ENCODE assay signal across 24 cellular contexts in the genomic region with DNA sequence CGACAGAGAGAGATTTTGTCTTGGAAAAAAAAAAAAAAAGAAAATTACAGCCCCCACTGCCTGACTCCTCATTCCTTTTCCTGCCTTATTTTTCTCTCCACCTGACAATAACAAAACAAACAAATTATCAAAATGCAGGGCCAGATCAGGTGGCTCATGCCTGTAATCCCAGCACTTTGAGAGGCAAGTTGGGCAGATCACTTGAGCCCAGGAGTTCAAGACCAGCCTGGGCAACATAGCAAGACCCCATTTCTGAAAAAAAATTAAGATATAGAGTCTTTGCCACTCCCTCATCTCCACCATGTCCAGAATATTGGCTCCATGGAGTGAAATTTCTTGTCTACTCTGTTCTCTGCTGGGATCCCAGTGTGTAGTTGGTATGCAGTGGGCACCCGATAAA. TPM values are rescaled to one million over a fixed set of nuclear protein-coding genes. Genes with fewer than 3 reads are reported as not detected.
DNase-seq lines count a peak whose midpoint lies in the region; ATAC-seq and TF ChIP-seq lines count a peak whose summit lies in the region.
"Had no signal": no experiment of that assay in that cellular context is flagged by ENCODE, and none has a peak within 500 bp of the region (broad histone marks: within the 10 kb centered on the region; RNA-seq: fewer than 3 reads in every experiment).

No MANE protein-coding gene starts in this region.

- BruUV-seq in MCF 10A (replicated peaks; lab: Mats Ljungman, UMichigan) = no TSS peak

- no peaks in the 10 kb centered on the region for H3K9me3 Mint-ChIP-seq in activated naive CD4-positive, alpha-beta T cell treated with anti-CD3 and anti-CD28 coated beads, Interleukin-2, amount 10 ng/mL, durations not matched to agents 7 days and 5 days
- H3K9me3 Mint-ChIP-seq in WTC11 = no peaks in the 10 kb centered on the region
- no peaks in the 10 kb centered on the region for H3K9me3 Mint-ChIP-seq in effector memory CD8-positive, alpha-beta T cell
- H3K9me3 Mint-ChIP-seq in stimulated activated effector memory CD8-positive, alpha-beta T cell treated with anti-CD3 and anti-CD28 coated beads, Interleukin-12 subunit alpha, Interleukin-12 subunit beta, amount 100 ng/mL, for 72 hours = no peaks in the 10 kb centered on the region
- H3K9me3 Mint-ChIP-seq in MCF 10A (ENCODE audit: unreplicated experiment) = no peaks in the 10 kb centered on the region

- no peak for TF ChIP-seq CTCF in WTC11 (IDR thresholded peaks at IDR 0.05)
- TF ChIP-seq CTCF in MCF 10A (IDR thresholded peaks at IDR 0.05; ENCODE audit: unreplicated experiment) = no peak

- no peak for ATAC-seq in WTC11
- ATAC-seq in effector memory CD8-positive, alpha-beta T cell (replicated peaks) = no peak
- ATAC-seq in stimulated activated effector memory CD8-positive, alpha-beta T cell treated with anti-CD3 and anti-CD28 coated beads, Interleukin-12 subunit alpha, Interleukin-12 subunit beta, amount 100 ng/mL, for 72 hours = no peak
- ATAC-seq: Right ventricle myocardium inferior had no signal

- POLR2A ChIA-PET in WTC11 (lab: Charles Lee) = no interaction called here
- POLR2A ChIA-PET in MCF 10A (lab: Yijun Ruan, JAX) = no interaction called here

- CTCF ChIA-PET in activated naive CD4-positive, alpha-beta T cell treated with anti-CD3 and anti-CD28 coated beads, Interleukin-2, amount 10 ng/mL, durations not matched to agents 7 days and 5 days (lab: Charles Lee) = no interaction called here
- CTCF ChIA-PET in WTC11 (lab: Charles Lee) (no interaction called here), MCF 10A (lab: Yijun Ruan, JAX) (no interaction called here)

- no peak for DNase-seq in activated naive CD4-positive, alpha-beta T cell treated with anti-CD3 and anti-CD28 coated beads, Interleukin-2, amount 10 ng/mL, durations not matched to agents 7 days and 5 days
- DNase-seq in activated naive CD4-positive, alpha-beta T cell treated with anti-CD3 and anti-CD28 coated beads, Interleukin-2, amount 50 U/mL, for 16 hours = no peak
- DNase-seq in WTC11 (ENCODE audit: low spot score) (no peak), medulla oblongata (ENCODE audit: extremely low spot score) (no peak), MCF 10A (ENCODE audit: unreplicated experiment) (no peak), NCI-H345 (lab: John Stamatoyannopoulos, UW) (no peak)
- no peak for DNase-seq in effector memory CD8-positive, alpha-beta T cell
- DNase-seq in stimulated activated effector memory CD8-positive, alpha-beta T cell treated with anti-CD3 and anti-CD28 coated beads, Interleukin-12 subunit alpha, Interleukin-12 subunit beta, amount 100 ng/mL, for 72 hours (ENCODE audit: low spot score in 2 of 2) = no peak
- DNase-seq: 8988T, ACHN, Calu3, DMS79 treated with DMSO at 0.1 percent for 48 hours, GF-D8, HCEC 1CT, Karpas-422, NCI-H1092 treated with DMSO at 0.1 percent for 48 hours, NCI-H1436, NCI-H187, NCI-H2171 treated with DMSO at 0.1 percent for 48 hours, NCI-H524, NCI-H774, PC-9, SJCRH30 had no signal

- intact Hi-C loops in MCF 10A (cut with micrococcal nuclease) = no loop called here

- no peak overlapping the region for H3K4me3 Mint-ChIP-seq in activated naive CD4-positive, alpha-beta T cell treated with anti-CD3 and anti-CD28 coated beads, Interleukin-2, amount 10 ng/mL, durations not matched to agents 7 days and 5 days
- H3K4me3 Mint-ChIP-seq in WTC11 = no peak overlapping the region
- H3K4me3 Mint-ChIP-seq in effector memory CD8-positive, alpha-beta T cell = no peak overlapping the region
- H3K4me3 Mint-ChIP-seq in stimulated activated effector memory CD8-positive, alpha-beta T cell treated with anti-CD3 and anti-CD28 coated beads, Interleukin-12 subunit alpha, Interleukin-12 subunit beta, amount 100 ng/mL, for 72 hours = no peak overlapping the region
- H3K4me3 Mint-ChIP-seq in MCF 10A (ENCODE audit: unreplicated experiment) = no peak overlapping the region

- H3K27ac Mint-ChIP-seq in activated naive CD4-positive, alpha-beta T cell treated with anti-CD3 and anti-CD28 coated beads, Interleukin-2, amount 10 ng/mL, durations not matched to agents 7 days and 5 days = peak overlapping the region; percentile 67
- H3K27ac Mint-ChIP-seq in WTC11 = no peak overlapping the region
- H3K27ac Mint-ChIP-seq in effector memory CD8-positive, alpha-beta T cell = peak overlapping the region; percentile 65 to 74
- peak overlapping the region; percentile 78 for H3K27ac Mint-ChIP-seq in stimulated activated effector memory CD8-positive, alpha-beta T cell treated with anti-CD3 and anti-CD28 coated beads, Interleukin-12 subunit alpha, Interleukin-12 subunit beta, amount 100 ng/mL, for 72 hours
- H3K27ac Mint-ChIP-seq in MCF 10A (ENCODE audit: low read depth, unreplicated experiment) = no peak overlapping the region

- H3K36me3 Mint-ChIP-seq in activated naive CD4-positive, alpha-beta T cell treated with anti-CD3 and anti-CD28 coated beads, Interleukin-2, amount 10 ng/mL, durations not matched to agents 7 days and 5 days = peaks cover 16% of the 10 kb centered on the region
- H3K36me3 Mint-ChIP-seq in WTC11 (peaks cover 24% of the 10 kb centered on the region), MCF 10A (ENCODE audit: insufficient read depth, unreplicated experiment) (no peaks in the 10 kb centered on the region)
- peaks cover 9% of the 10 kb centered on the region for H3K36me3 Mint-ChIP-seq in effector memory CD8-positive, alpha-beta T cell (ENCODE audit: insufficient read depth)
- H3K36me3 Mint-ChIP-seq in stimulated activated effector memory CD8-positive, alpha-beta T cell treated with anti-CD3 and anti-CD28 coated beads, Interleukin-12 subunit alpha, Interleukin-12 subunit beta, amount 100 ng/mL, for 72 hours = peaks cover 63% of the 10 kb centered on the region

- peaks cover 28% of the 10 kb centered on the region for H3K4me1 Mint-ChIP-seq in activated naive CD4-positive, alpha-beta T cell treated with anti-CD3 and anti-CD28 coated beads, Interleukin-2, amount 10 ng/mL, durations not matched to agents 7 days and 5 days
- H3K4me1 Mint-ChIP-seq in WTC11 = peaks cover 24% of the 10 kb centered on the region
- H3K4me1 Mint-ChIP-seq in effector memory CD8-positive, alpha-beta T cell (ENCODE audit: low read depth in 2 of 2) = peaks cover 26 to 28% of the 10 kb centered on the region in 2 donors
- H3K4me1 Mint-ChIP-seq in stimulated activated effector memory CD8-positive, alpha-beta T cell treated with anti-CD3 and anti-CD28 coated beads, Interleukin-12 subunit alpha, Interleukin-12 subunit beta, amount 100 ng/mL, for 72 hours = peaks cover 29% of the 10 kb centered on the region
- no peaks in the 10 kb centered on the region for H3K4me1 Mint-ChIP-seq in MCF 10A (ENCODE audit: insufficient read depth, unreplicated experiment)

- no peaks in the 10 kb centered on the region for H3K27me3 Mint-ChIP-seq in activated naive CD4-positive, alpha-beta T cell treated with anti-CD3 and anti-CD28 coated beads, Interleukin-2, amount 10 ng/mL, durations not matched to agents 7 days and 5 days
- H3K27me3 Mint-ChIP-seq in WTC11 (ENCODE audit: low read depth) (no peaks in the 10 kb centered on the region), MCF 10A (ENCODE audit: insufficient read depth, unreplicated experiment) (no peaks in the 10 kb centered on the region)
- no peaks in the 10 kb centered on the region for H3K27me3 Mint-ChIP-seq in effector memory CD8-positive, alpha-beta T cell

TF ChIP-seq in WTC11, 78 proteins besides CTCF, POLR2A, EP300 and RAD21:
- TF ChIP-seq ESRRA (CRISPR knock-in tag; IDR thresholded peaks at IDR 0.05; ENCODE audit: borderline replicate concordance) = no peak
- no peak for TF ChIP-seq ZNF138 (CRISPR knock-in tag; conservative IDR thresholded peaks at IDR 0.05)
- TF ChIP-seq ZNF232 (CRISPR knock-in tag; IDR thresholded peaks at IDR 0.05) = no peak
- TF ChIP-seq, protein P1, sequence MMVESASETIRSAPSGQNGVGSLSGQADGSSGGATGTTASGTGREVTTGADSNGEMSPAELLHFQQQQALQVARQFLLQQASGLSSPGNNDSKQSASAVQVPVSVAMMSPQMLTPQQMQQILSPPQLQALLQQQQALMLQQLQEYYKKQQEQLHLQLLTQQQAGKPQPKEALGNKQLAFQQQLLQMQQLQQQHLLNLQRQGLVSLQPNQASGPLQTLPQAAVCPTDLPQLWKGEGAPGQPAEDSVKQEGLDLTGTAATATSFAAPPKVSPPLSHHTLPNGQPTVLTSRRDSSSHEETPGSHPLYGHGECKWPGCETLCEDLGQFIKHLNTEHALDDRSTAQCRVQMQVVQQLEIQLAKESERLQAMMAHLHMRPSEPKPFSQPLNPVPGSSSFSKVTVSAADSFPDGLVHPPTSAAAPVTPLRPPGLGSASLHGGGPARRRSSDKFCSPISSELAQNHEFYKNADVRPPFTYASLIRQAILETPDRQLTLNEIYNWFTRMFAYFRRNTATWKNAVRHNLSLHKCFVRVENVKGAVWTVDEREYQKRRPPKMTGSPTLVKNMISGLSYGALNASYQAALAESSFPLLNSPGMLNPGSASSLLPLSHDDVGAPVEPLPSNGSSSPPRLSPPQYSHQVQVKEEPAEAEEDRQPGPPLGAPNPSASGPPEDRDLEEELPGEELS (CRISPR knock-in tag; IDR thresholded peaks at IDR 0.05) = no peak
- TF ChIP-seq FOXK1 (CRISPR knock-in tag; IDR thresholded peaks at IDR 0.05) = no peak
- peak; percentile 73; the same call in 1 of the 2 replicates for TF ChIP-seq ZNF121 (CRISPR knock-in tag; IDR thresholded peaks at IDR 0.05)

RNA-seq across cellular contexts. Expression of a gene that starts 7.2 kb away (rescaled TPM):
- 116 to 153 TPM (median 150 TPM) in 3 replicates for total RNA-seq in WTC11 (2021)
- total RNA-seq in MCF 10A (2022) = 1.1 and 1.5 TPM in 2 replicates

Comparison
In these comparisons a context has a peak if more than half of its experiments do, and no peak if none do; other contexts are left out.
1. H3K27ac Mint-ChIP-seq: peak in activated naive CD4-positive, alpha-beta T cell treated with anti-CD3 and anti-CD28 coated beads, Interleukin-2, amount 10 ng/mL, durations not matched to agents 7 days and 5 days (single experiment), effector memory CD8-positive, alpha-beta T cell (2 of 2) and stimulated activated effector memory CD8-positive, alpha-beta T cell treated with anti-CD3 and anti-CD28 coated beads, Interleukin-12 subunit alpha, Interleukin-12 subunit beta, amount 100 ng/mL, for 72 hours (single experiment); none in WTC11 (single experiment) and MCF 10A (single experiment).
2. RNA of a gene that starts 7.2 kb away (total RNA-seq): 116 to 153 TPM in WTC11; 1.1 to 1.5 TPM in MCF 10A; every median in the first group is over 10 times any median in the second.